Comparison of ENCODE assay signal across 17 cellular contexts in genomic region chr1:203684077-203684476, GRCh38.
"Had no signal": no experiment of that assay in that cellular context is flagged by ENCODE, and none has a peak within 500 bp of the region (broad histone marks: within the 10 kb centered on the region; RNA-seq: fewer than 3 reads in every experiment).

No MANE protein-coding gene starts in this region.

- H3K9me3 ChIP-seq: breast epithelium, gastroesophageal sphincter, left ventricle myocardium inferior, right atrium auricular region, SK-N-SH, tibial artery, uterus had no signal

- H3K4me2 ChIP-seq: neural progenitor cell, SK-N-SH, smooth muscle cell had no signal

- H3K4me3 Mint-ChIP-seq: activated naive CD8-positive, alpha-beta T cell treated with anti-CD3 and anti-CD28 coated beads, Interleukin-2, amount 10 ng/mL, durations not matched to agents 7 days and 5 days; neural progenitor cell; stimulated activated memory B cell treated with anti-CD40 and anti-IgM and Interleukin-4, amounts not matched to agents 10 μg/mL and 1 μg/mL and 100 μg/mL, for 72 hours had no signal

- DNase-seq: activated naive CD8-positive, alpha-beta T cell treated with anti-CD3 and anti-CD28 coated beads, Interleukin-2, amount 10 ng/mL, durations not matched to agents 7 days and 5 days; activated T-cell treated with anti-CD3 and anti-CD28 coated beads for 4 hours; anterior cingulate cortex; dorsolateral prefrontal cortex; kidney; left ventricle myocardium inferior; mesenchymal stem cell; SK-N-SH; tibial artery; uterus had no signal

- H3K9me3 Mint-ChIP-seq: activated naive CD8-positive, alpha-beta T cell treated with anti-CD3 and anti-CD28 coated beads, Interleukin-2, amount 10 ng/mL, durations not matched to agents 7 days and 5 days; neural progenitor cell; stimulated activated memory B cell treated with anti-CD40 and anti-IgM and Interleukin-4, amounts not matched to agents 10 μg/mL and 1 μg/mL and 100 μg/mL, for 72 hours had no signal

- H3K27me3 ChIP-seq: breast epithelium, dorsolateral prefrontal cortex, gastroesophageal sphincter, neural progenitor cell, right atrium auricular region, tibial artery, uterus had no signal

- H3K36me3 ChIP-seq: breast epithelium, neural progenitor cell, uterus had no signal

- H2AFZ ChIP-seq: neural progenitor cell had no signal

- H3K27me3 Mint-ChIP-seq: activated naive CD8-positive, alpha-beta T cell treated with anti-CD3 and anti-CD28 coated beads, Interleukin-2, amount 10 ng/mL, durations not matched to agents 7 days and 5 days; stimulated activated memory B cell treated with anti-CD40 and anti-IgM and Interleukin-4, amounts not matched to agents 10 μg/mL and 1 μg/mL and 100 μg/mL, for 72 hours had no signal

- H3K9ac ChIP-seq: neural progenitor cell, SK-N-SH had no signal

- H3K27ac ChIP-seq: breast epithelium, dorsolateral prefrontal cortex, left ventricle myocardium inferior, neural progenitor cell, right atrium auricular region, tibial artery had no signal

- H3K27ac Mint-ChIP-seq: activated naive CD8-positive, alpha-beta T cell treated with anti-CD3 and anti-CD28 coated beads, Interleukin-2, amount 10 ng/mL, durations not matched to agents 7 days and 5 days; neural progenitor cell had no signal

- H3K4me3 ChIP-seq: breast epithelium, dorsolateral prefrontal cortex, gastroesophageal sphincter, left ventricle myocardium inferior, neural progenitor cell, right atrium auricular region, smooth muscle cell, tibial artery, uterus had no signal

- FAIRE-seq: endothelial cell of umbilical vein, kidney had no signal

- H3K4me1 ChIP-seq: breast epithelium, neural progenitor cell had no signal

- ATAC-seq: gastroesophageal sphincter; stimulated activated memory B cell treated with anti-CD40 and anti-IgM and Interleukin-4, amounts not matched to agents 10 μg/mL and 1 μg/mL and 100 μg/mL, for 72 hours had no signal
